Comparison of ENCODE assay signal across 19 cellular contexts in genomic region chr16:6250516-6250915, GRCh38.
DNase-seq lines count a peak whose midpoint lies in the region; ATAC-seq and TF ChIP-seq lines count a peak whose summit lies in the region.
"Had no signal": no experiment of that assay in that cellular context is flagged by ENCODE, and none has a peak within 500 bp of the region (broad histone marks: within the 10 kb centered on the region; RNA-seq: fewer than 3 reads in every experiment).

No MANE protein-coding gene starts in this region.

- no peaks in the 10 kb centered on the region for H3K4me1 Mint-ChIP-seq in CD4-positive, alpha-beta T cell (ENCODE audit: low read depth)
- H3K4me1 Mint-ChIP-seq: B cell; CD4-positive, CD25-positive, alpha-beta regulatory T cell; CD8-positive, alpha-beta memory T cell had no signal

- intact Hi-C loops in CD4-positive, alpha-beta T cell (cut with DNase I, micrococcal nuclease): no loop called here

- no peaks in the 10 kb centered on the region for H3K27me3 ChIP-seq in HUES6 (ENCODE audit: control insufficient read depth, insufficient read depth, low read length)
- no peaks in the 10 kb centered on the region for H3K27me3 ChIP-seq in CD4-positive, alpha-beta T cell (ENCODE audit: control insufficient read depth, insufficient read depth, low read length)
- H3K27me3 ChIP-seq: BLaER1 had no signal

- H3K9me3 Mint-ChIP-seq in CD4-positive, alpha-beta T cell: peaks cover 12% of the 10 kb centered on the region

- H3K9ac ChIP-seq in HUES6 (ENCODE audit: low read length): peak overlapping the region; percentile 6
- H3K9ac ChIP-seq: BLaER1, GM23248 had no signal

- no peak overlapping the region for H3K4me3 Mint-ChIP-seq in CD4-positive, alpha-beta T cell
- H3K4me3 Mint-ChIP-seq: B cell; CD4-positive, CD25-positive, alpha-beta regulatory T cell; CD8-positive, alpha-beta memory T cell; HFFc6 had no signal

- no peak overlapping the region for H3K27ac Mint-ChIP-seq in CD4-positive, alpha-beta T cell
- H3K27ac Mint-ChIP-seq: B cell; CD4-positive, CD25-positive, alpha-beta regulatory T cell; CD8-positive, alpha-beta memory T cell; HFFc6 had no signal

- no peak for TF ChIP-seq CTCF in omental fat pad (IDR thresholded peaks at IDR 0.05)
- TF ChIP-seq CTCF in CD4-positive, alpha-beta T cell (IDR thresholded peaks at IDR 0.05): no peak

- CTCF ChIA-PET in CD4-positive, alpha-beta T cell (lab: Charles Lee): no interaction called here

- ATAC-seq in omental fat pad (ENCODE audit: low FRiP score) (no peak), GM19397 (IDR thresholded peaks at IDR 0.05; ENCODE audit: unreplicated experiment) (no peak), HG03460 (IDR thresholded peaks at IDR 0.05; ENCODE audit: unreplicated experiment) (no peak)
- ATAC-seq in CD4-positive, alpha-beta T cell (ENCODE audit: poor library complexity): no peak

- DNase-seq in cerebellum (ENCODE audit: low spot score) (peak; percentile 82), midbrain (lab: John Stamatoyannopoulos, UW) (peak; percentile 6), omental fat pad (ENCODE audit: low spot score) (no peak)
- DNase-seq in CD4-positive, alpha-beta T cell: no peak
- DNase-seq: CD4-positive, CD25-positive, alpha-beta regulatory T cell; CD8-positive, alpha-beta memory T cell; DMS 273 treated with DMSO at 0.1 percent for 48 hours; DMS79; EL; GF-D8; GM23248; HFFc6 had no signal

- no peaks in the 10 kb centered on the region for H3K36me3 ChIP-seq in HUES6 (ENCODE audit: control insufficient read depth, insufficient read depth, low read length)
- H3K36me3 ChIP-seq: BLaER1, HAP-1 had no signal

- no peaks in the 10 kb centered on the region for H3K36me3 Mint-ChIP-seq in CD4-positive, alpha-beta T cell (ENCODE audit: low read depth)
- H3K36me3 Mint-ChIP-seq: CD4-positive, CD25-positive, alpha-beta regulatory T cell; CD8-positive, alpha-beta memory T cell had no signal

- H3K27ac ChIP-seq in HUES6 (ENCODE audit: low read depth, low read length): no peak overlapping the region
- no peak overlapping the region for H3K27ac ChIP-seq in CD4-positive, alpha-beta T cell (ENCODE audit: low read depth, low read length)
- H3K27ac ChIP-seq: BLaER1, C4-2B, GM23248 had no signal

- H3K4me3 ChIP-seq in HUES6 (ENCODE audit: low read depth, low read length): no peak overlapping the region
- H3K4me3 ChIP-seq: BLaER1, GM23248, HAP-1 had no signal

- H3K27me3 Mint-ChIP-seq in CD4-positive, alpha-beta T cell: no peaks in the 10 kb centered on the region
- H3K27me3 Mint-ChIP-seq: B cell; CD4-positive, CD25-positive, alpha-beta regulatory T cell had no signal

- H3K9me3 ChIP-seq in HUES6 (ENCODE audit: control insufficient read depth, insufficient read depth, low read depth, low read length): peaks cover 5% of the 10 kb centered on the region; the same call in 1 of the 2 replicates
- no peaks in the 10 kb centered on the region for H3K9me3 ChIP-seq in CD4-positive, alpha-beta T cell (ENCODE audit: control insufficient read depth, low read length)
- H3K9me3 ChIP-seq: BLaER1, HAP-1 had no signal

- H3K4me1 ChIP-seq in HUES6 (ENCODE audit: control insufficient read depth, insufficient read depth, low read length): peaks cover 9% of the 10 kb centered on the region; the same call in 1 of the 2 replicates
- H3K4me1 ChIP-seq: BLaER1, HAP-1 had no signal

- POLR2A ChIA-PET in CD4-positive, alpha-beta T cell (lab: Charles Lee): no interaction called here

Comparison
In these comparisons a context has a peak if more than half of its experiments do, and no peak if none do; other contexts are left out.
1. DNase-seq: peak in cerebellum (single experiment) and midbrain (single experiment); none in omental fat pad (single experiment) and CD4-positive, alpha-beta T cell (0 of 10).